8 cellular contexts compared by ENCODE assay signal in genomic region chr1:162633327-162633762, GRCh38. TPM values are rescaled to one million over a fixed set of nuclear protein-coding genes. Genes with fewer than 3 reads are reported as not detected.
DNase-seq lines count a peak whose midpoint lies in the region; ATAC-seq, FAIRE-seq and TF ChIP-seq lines count a peak whose summit lies in the region.

No MANE protein-coding gene starts in this region.

- no peaks in the 10 kb centered on the region for H3K27me3 Mint-ChIP-seq in astrocyte (ENCODE audit: low read depth, unreplicated experiment)

- H3K27me3 ChIP-seq in astrocyte (ENCODE audit: insufficient read depth, low read length) = no peaks in the 10 kb centered on the region
- H3K27me3 ChIP-seq in WERI-Rb-1 (ENCODE audit: insufficient read depth, low read depth, severe bottlenecking) = no peaks in the 10 kb centered on the region

- no peaks in the 10 kb centered on the region for H3K36me3 ChIP-seq in HEK293 (ENCODE audit: control insufficient read depth in 2 of 2, insufficient read depth in 1 of 2, low read length in 2 of 2)
- H3K36me3 ChIP-seq in astrocyte (ENCODE audit: insufficient read depth, low read length) = no peaks in the 10 kb centered on the region
- H3K36me3 ChIP-seq in mucosa of descending colon (ENCODE audit: low read depth) = no peaks in the 10 kb centered on the region
- no peaks in the 10 kb centered on the region for H3K36me3 ChIP-seq in WERI-Rb-1

- POLR2A ChIA-PET in HEK293 (lab: Yijun Ruan, JAX) = no interaction called here

- intact Hi-C loops in mucosa of descending colon (cut with DNase I, micrococcal nuclease) = no loop called here

- H3K79me2 ChIP-seq in astrocyte (ENCODE audit: insufficient read depth, low read length) = peaks cover 55% of the 10 kb centered on the region

- H3K4me1 ChIP-seq in HEK293 (ENCODE audit: control insufficient read depth, insufficient read depth, low read length) (peaks cover 2% of the 10 kb centered on the region; the same call in 1 of the 2 replicates), astrocyte (ENCODE audit: insufficient read depth, low read length) (peaks cover 44% of the 10 kb centered on the region), mucosa of descending colon (ENCODE audit: low read depth) (no peaks in the 10 kb centered on the region)

- ATAC-seq in mucosa of descending colon = peak; percentile 31

- FAIRE-seq in astrocyte (lab: Jason Lieb, UNC) = peak; percentile 23

- H3K9me3 Mint-ChIP-seq in astrocyte (ENCODE audit: unreplicated experiment) = peaks cover 2% of the 10 kb centered on the region

- H3K4me2 ChIP-seq in astrocyte (ENCODE audit: low read length) = peak overlapping the region; percentile 93

- CTCF ChIA-PET in HEK293 (lab: Yijun Ruan, JAX) = interaction anchor here (0.6 to 2.2 kb wide), 4 partner anchors 20 to 728 kb away, joined by 3 to 10 read pairs (median 5); no protein-coding TSS in a partner anchor

- peak overlapping the region; percentile 92 for H3K9ac ChIP-seq in astrocyte (ENCODE audit: low read length)

- H3K27ac Mint-ChIP-seq in astrocyte (ENCODE audit: unreplicated experiment) = peak overlapping the region; percentile 97

- H3K4me3 Mint-ChIP-seq in astrocyte (ENCODE audit: unreplicated experiment) = peak overlapping the region; percentile 86

- H3K27ac ChIP-seq in HEK293 (ENCODE audit: extremely low read depth, low read depth, low read length) (no peak overlapping the region), astrocyte (ENCODE audit: low read depth, low read length) (peak overlapping the region; percentile 87), WERI-Rb-1 (no peak overlapping the region)

- H4K20me1 ChIP-seq in astrocyte (ENCODE audit: insufficient read depth, low read length) = peaks cover 17% of the 10 kb centered on the region

- 0 out of 2 replicates have a peak, but pooled peaks have one; percentile 30 for TF ChIP-seq CTCF in HEK293 (tag by site-specific recombination; IDR thresholded peaks at IDR 0.05)
- no peak for TF ChIP-seq CTCF in astrocyte (IDR thresholded peaks at IDR 0.05; ENCODE audit: insufficient read depth, low read depth, low read length)
- TF ChIP-seq CTCF in mucosa of descending colon (IDR thresholded peaks at IDR 0.05) = no peak
- TF ChIP-seq CTCF in WERI-Rb-1 (IDR thresholded peaks at IDR 0.05; ENCODE audit: low read depth, low read length) = no peak

- DNase-seq in ELR (ENCODE audit: low read depth) (peak; percentile 68), astrocyte (ENCODE audit: low read depth) (no peak), mucosa of descending colon (no peak), NCI-H128 (lab: John Stamatoyannopoulos, UW; ENCODE audit: unreplicated experiment) (no peak), WERI-Rb-1 (no peak), NCI-H510A treated with DMSO at 0.1 percent for 48 hours (lab: John Stamatoyannopoulos, UW) (no peak), HuH-7.5 (ENCODE audit: low spot score) (no peak)

- H3K4me1 Mint-ChIP-seq in astrocyte (ENCODE audit: low read depth, unreplicated experiment) = peaks cover 39% of the 10 kb centered on the region

- no peaks in the 10 kb centered on the region for H3K9me3 ChIP-seq in HEK293 (ENCODE audit: control insufficient read depth, insufficient read depth, low read depth, low read length)
- H3K9me3 ChIP-seq in astrocyte (ENCODE audit: insufficient read depth, low read depth, low read length) = no peaks in the 10 kb centered on the region
- no peaks in the 10 kb centered on the region for H3K9me3 ChIP-seq in mucosa of descending colon
- no peaks in the 10 kb centered on the region for H3K9me3 ChIP-seq in WERI-Rb-1 (ENCODE audit: severe bottlenecking)

- H3K4me3 ChIP-seq in HEK293 (ENCODE audit: low read depth, low read length) (no peak overlapping the region), astrocyte (ENCODE audit: insufficient read depth, low read depth, low read length) (peak overlapping the region; percentile 88), mucosa of descending colon (no peak overlapping the region), WERI-Rb-1 (ENCODE audit: low read depth, low read length) (no peak overlapping the region)

- H2AFZ ChIP-seq in astrocyte (ENCODE audit: low read depth, low read length) = peak overlapping the region; percentile 18

- peaks cover 5% of the 10 kb centered on the region for H3K36me3 Mint-ChIP-seq in astrocyte (ENCODE audit: low read depth, unreplicated experiment)

TF ChIP-seq in HEK293, 187 proteins besides CTCF, POLR2A, EP300 and RAD21:
- TF ChIP-seq ZNF133 (tag by site-specific recombination; IDR thresholded peaks at IDR 0.05) (no peak), ZNF302 (tag by site-specific recombination; IDR thresholded peaks at IDR 0.05; ENCODE audit: low read depth) (no peak), ZNF704 (tag by site-specific recombination; IDR thresholded peaks at IDR 0.05) (no peak), ZNF514 (tag by site-specific recombination; IDR thresholded peaks at IDR 0.05) (no peak)

RNA-seq across cellular contexts. Expression of gene DDR2, which starts 1.1 kb away (rescaled TPM):
- total RNA-seq in astrocyte (15.3 and 23.2 TPM in 2 replicates), mucosa of descending colon (100 to 1,000 TPM in 1 of 3 donors, 10 to 100 TPM in 2; 13.3 to 203 (median 28.0) TPM)
